In the genomic region with DNA sequence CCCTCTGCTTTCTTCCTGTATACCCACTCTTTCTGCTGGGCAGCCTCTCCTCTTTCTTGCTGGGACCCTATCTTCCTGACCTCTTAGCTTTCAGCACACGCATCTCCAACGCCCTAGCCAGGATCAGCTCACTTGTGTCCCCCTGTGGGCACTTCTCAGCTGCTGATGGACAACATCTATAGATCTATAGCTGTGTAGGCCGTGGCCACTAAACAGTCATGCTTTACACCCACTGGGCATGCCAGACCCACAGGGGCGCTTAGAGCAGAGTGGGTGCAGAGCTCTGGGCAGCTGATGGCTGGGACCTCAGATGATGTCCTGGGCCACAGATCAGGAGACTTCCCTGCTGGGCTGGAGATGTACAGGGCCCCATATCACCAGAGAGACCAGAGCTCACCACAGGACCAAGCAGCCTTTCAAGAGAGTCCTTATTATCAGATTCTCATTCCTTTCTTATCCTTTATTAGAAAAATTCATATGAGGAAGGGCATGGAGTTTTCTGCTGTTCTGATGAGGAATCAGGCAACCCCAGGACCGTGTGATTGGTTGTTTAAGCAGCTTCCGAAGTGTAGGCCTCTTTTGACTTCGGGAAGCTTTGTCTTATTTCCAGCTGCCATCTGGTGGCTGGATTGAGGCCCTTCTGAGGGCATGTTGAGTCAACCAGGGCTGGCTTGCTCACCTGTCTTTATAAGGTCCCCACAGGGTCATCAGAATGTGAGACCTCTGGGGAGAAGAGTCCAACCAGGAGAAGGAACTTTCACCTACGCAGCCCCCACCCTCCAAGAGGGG, we compare ENCODE assay signal across 8 cellular contexts.
DNase-seq lines count a peak whose midpoint lies in the region; ATAC-seq and TF ChIP-seq lines count a peak whose summit lies in the region.

No MANE protein-coding gene starts in this region.

- peak; percentile 88 for TF ChIP-seq CTCF in AG09309 (IDR thresholded peaks at IDR 0.05; ENCODE audit: control insufficient read depth, insufficient read depth, low read depth, low read length, missing control alignments)
- TF ChIP-seq CTCF in GM13976 (IDR thresholded peaks at IDR 0.05; ENCODE audit: borderline replicate concordance, control extremely low read depth, extremely low read depth, insufficient read depth, missing control alignments) = peak; percentile 63

- peak; percentile 65 for ATAC-seq in stimulated activated naive CD8-positive, alpha-beta T cell treated with anti-CD3 and anti-CD28 coated beads, Interleukin-15, Interleukin-2, amounts not matched to agents 100 U/mL and 50 U/mL, for 24 hours
- ATAC-seq in HG03280 (IDR thresholded peaks at IDR 0.05; ENCODE audit: unreplicated experiment) = no peak

- in situ Hi-C loops in GM13976 (cut with MboI; ENCODE audit: low sequenced_read_pairs, unreplicated experiment) = loop anchor here (5.0 to 10.0 kb wide), 2 partner anchors 128 to 150 kb away; no protein-coding TSS in a partner anchor

- no peak overlapping the region for H3K4me3 ChIP-seq in AG09309 (ENCODE audit: control insufficient read depth, low read depth, low read length)

- DNase-seq in AG09309 (ENCODE audit: low read depth) (peak; percentile 59), GM13976 (ENCODE audit: low spot score) (peak; percentile 83), NCI-H345 treated with DMSO at 0.1 percent for 48 hours (lab: John Stamatoyannopoulos, UW; ENCODE audit: unreplicated experiment) (peak; percentile 2), epidermal melanocyte (ENCODE audit: insufficient read length, low spot score) (peak; percentile 87), mucosa of gallbladder (ENCODE audit: low spot score) (peak; percentile 56)
- DNase-seq in activated CD4-positive, alpha-beta T cell treated with anti-CD3 and anti-CD28 coated beads, Interleukin-2, amount 50 U/mL, for 48 hours = peak; percentile 58 to 70
- DNase-seq in stimulated activated naive CD8-positive, alpha-beta T cell treated with anti-CD3 and anti-CD28 coated beads, Interleukin-15, Interleukin-2, amounts not matched to agents 100 U/mL and 50 U/mL, for 24 hours = peak; percentile 45

Comparison
In these comparisons a context has a peak if more than half of its experiments do, and no peak if none do; other contexts are left out.
1. DNase-seq: peak in every context shown above with its lines; median percentile 87 in epidermal melanocyte; 83 in GM13976; 64 in activated CD4-positive, alpha-beta T cell treated with anti-CD3 and anti-CD28 coated beads, Interleukin-2, amount 50 U/mL, for 48 hours; 59 in AG09309; 56 in mucosa of gallbladder; 45 in stimulated activated naive CD8-positive, alpha-beta T cell treated with anti-CD3 and anti-CD28 coated beads, Interleukin-15, Interleukin-2, amounts not matched to agents 100 U/mL and 50 U/mL, for 24 hours; 2 in NCI-H345 treated with DMSO at 0.1 percent for 48 hours.